8 cellular contexts compared by ENCODE assay signal in the genomic region with DNA sequence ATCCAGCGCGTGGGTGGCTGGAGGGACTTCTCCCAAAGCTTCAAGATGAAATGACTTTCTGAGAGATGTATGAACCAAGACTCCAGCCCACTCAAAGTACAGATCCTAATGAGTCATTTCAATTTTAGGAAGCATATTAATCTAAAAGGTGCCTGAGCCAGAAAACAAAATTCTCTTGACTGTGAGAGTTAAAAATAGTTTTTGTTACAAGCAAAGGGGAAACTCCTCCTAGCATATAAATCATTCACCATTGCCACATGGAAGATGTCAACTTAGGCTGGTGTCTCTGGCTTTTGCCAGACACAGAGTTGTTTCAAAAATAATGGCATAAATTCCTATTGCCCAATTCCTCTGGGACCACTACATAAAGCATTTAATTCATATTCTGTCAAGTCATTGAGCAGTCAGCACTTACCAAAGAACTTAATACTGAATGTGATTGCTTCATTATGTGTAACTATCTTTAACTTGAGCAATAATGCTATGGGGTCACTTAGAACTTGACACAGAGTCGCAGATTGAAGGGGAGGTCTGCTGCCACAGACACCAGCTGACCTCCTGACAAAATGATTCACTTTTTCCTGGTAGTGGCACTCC.
DNase-seq lines count a peak whose midpoint lies in the region; ATAC-seq and TF ChIP-seq lines count a peak whose summit lies in the region.

No MANE protein-coding gene starts in this region.

- DNase-seq in AG09309 (ENCODE audit: low read depth) (peak; percentile 48), body of pancreas (peak in 1 of 4 donors; percentile 7), cortex of kidney (lab: John Stamatoyannopoulos, UW) (no peak), foreskin keratinocyte (no peak)
- no peak for DNase-seq in stimulated activated naive CD4-positive, alpha-beta T cell (lab: John Stamatoyannopoulos, UW)

- H3K36me3 ChIP-seq in body of pancreas (replicated peaks in 1 of 2; ENCODE audit: insufficient read depth in 1 of 2, low read depth in 2 of 2) = no peaks in the 10 kb centered on the region
- H3K36me3 ChIP-seq in skeletal muscle tissue (ENCODE audit: control insufficient read depth in 3 of 3, insufficient read depth in 3 of 3, low read length in 3 of 3) = no peaks in the 10 kb centered on the region

- intact Hi-C loops in body of pancreas (cut with DNase I) = no loop called here

- TF ChIP-seq CTCF in AG09309 (IDR thresholded peaks at IDR 0.05; ENCODE audit: control insufficient read depth, insufficient read depth, low read depth, low read length, missing control alignments) (no peak), body of pancreas (IDR thresholded peaks at IDR 0.05) (no peak), foreskin keratinocyte (conservative IDR thresholded peaks at IDR 0.05) (no peak)

- H3K9me3 ChIP-seq in body of pancreas = no peaks in the 10 kb centered on the region
- no peaks in the 10 kb centered on the region for H3K9me3 ChIP-seq in skeletal muscle tissue (ENCODE audit: control insufficient read depth in 3 of 3, low read length in 3 of 3)

- no peak overlapping the region for H3K27ac ChIP-seq in body of pancreas
- peak overlapping the region; percentile 41 for H3K27ac ChIP-seq in skeletal muscle tissue (ENCODE audit: low read depth, low read length)
- H3K27ac ChIP-seq in foreskin keratinocyte = no peak overlapping the region

- no peak for TF ChIP-seq POLR2A in body of pancreas (IDR thresholded peaks at IDR 0.05)

- no peaks in the 10 kb centered on the region for H3K4me1 ChIP-seq in body of pancreas
- peaks cover 2 to 12% (median 7%) of the 10 kb centered on the region in 3 donors for H3K4me1 ChIP-seq in skeletal muscle tissue (ENCODE audit: control insufficient read depth in 3 of 3, insufficient read depth in 3 of 3, low read length in 3 of 3)
- no peaks in the 10 kb centered on the region for H3K4me1 ChIP-seq in foreskin keratinocyte

- no peak overlapping the region for H3K9ac ChIP-seq in skeletal muscle tissue (ENCODE audit: low read depth in 1 of 3, low read length in 3 of 3)

- ATAC-seq in GM19351 (IDR thresholded peaks at IDR 0.05; ENCODE audit: unreplicated experiment) (peak; percentile 42), HG03378 (IDR thresholded peaks at IDR 0.05; ENCODE audit: unreplicated experiment) (peak; percentile 57), body of pancreas (peak; percentile 59), foreskin keratinocyte (no peak)

- H3K4me3 ChIP-seq in AG09309 (ENCODE audit: control insufficient read depth, low read depth, low read length) (no peak overlapping the region), body of pancreas (no peak overlapping the region), skeletal muscle tissue (ENCODE audit: low read length in 3 of 3) (peak overlapping the region in 1 of 3 donors; percentile 7)

- no peaks in the 10 kb centered on the region for H3K27me3 ChIP-seq in body of pancreas
- H3K27me3 ChIP-seq in skeletal muscle tissue (ENCODE audit: control insufficient read depth in 3 of 3, insufficient read depth in 3 of 3, low read length in 3 of 3) = no peaks in the 10 kb centered on the region
- H3K27me3 ChIP-seq in foreskin keratinocyte = no peaks in the 10 kb centered on the region

- WGBS in body of pancreas, 2 donors = 62 to 68% methylated on average over 3 of the region's 3 CpGs
